Comparison of ENCODE assay signal across 8 cellular contexts in genomic region chr12:14367097-14367661, GRCh38. TPM values are rescaled to one million over a fixed set of nuclear protein-coding genes. Genes with fewer than 3 reads are reported as not detected.
A peak's percentile ranks its signal among the peaks of the same experiment; 100 is the strongest.
DNase-seq lines count a peak whose midpoint lies in the region; ATAC-seq and TF ChIP-seq lines count a peak whose summit lies in the region.

No MANE protein-coding gene starts in this region.

- no peaks in the 10 kb centered on the region for H3K27me3 ChIP-seq in ovary

- ATAC-seq in GM18858 (IDR thresholded peaks at IDR 0.05; ENCODE audit: unreplicated experiment) (peak; percentile 31), HG03175 (IDR thresholded peaks at IDR 0.05; ENCODE audit: unreplicated experiment) (peak; percentile 39), GM19467 (IDR thresholded peaks at IDR 0.05; ENCODE audit: unreplicated experiment) (no peak)

- TF ChIP-seq CTCF in CD14-positive monocyte (IDR thresholded peaks at IDR 0.05) (no peak), epithelial cell of esophagus (IDR thresholded peaks at IDR 0.05; ENCODE audit: insufficient read depth, low read depth, low read length, missing control alignments) (no peak), ovary (IDR thresholded peaks at IDR 0.05) (no peak)

- H3K9me3 Mint-ChIP-seq in CD14-positive monocyte: peaks cover 0 to 19% (median 12%) of the 10 kb centered on the region in 7 donors

- WGBS in ovary, 3 donors: 19 to 28% (median 24%) methylated on average over 6 of the region's 6 CpGs

- no peak overlapping the region for H3K27ac ChIP-seq in ovary

- no peaks in the 10 kb centered on the region for H3K36me3 ChIP-seq in ovary

- TF ChIP-seq POLR2A in ovary (IDR thresholded peaks at IDR 0.05): no peak

- peak overlapping the region; percentile 83 to 94 for H3K4me3 Mint-ChIP-seq in CD14-positive monocyte

- intact Hi-C loops in CD14-positive monocyte (cut with micrococcal nuclease): loop anchor here (5.0 kb wide), 1 partner anchor 110 kb away; no protein-coding TSS in a partner anchor
- intact Hi-C loops in ovary (cut with DNase I): loop anchor here in 1 of 4 donors (10.0 kb wide), 1 partner anchor 112 kb away; no protein-coding TSS in a partner anchor

- no peaks in the 10 kb centered on the region for H3K9me3 ChIP-seq in ovary

- peaks cover 0 to 2% (median 0%) of the 10 kb centered on the region in 3 donors for H3K27me3 Mint-ChIP-seq in CD14-positive monocyte (ENCODE audit: low read depth in 3 of 3)

- H3K36me3 Mint-ChIP-seq in CD14-positive monocyte: peaks cover 16 to 20% of the 10 kb centered on the region in 2 donors

- H3K27ac Mint-ChIP-seq in CD14-positive monocyte: peak overlapping the region; percentile 88 to 99 (median 96)

- H3K4me1 Mint-ChIP-seq in CD14-positive monocyte: peaks cover 25% of the 10 kb centered on the region

- TF ChIP-seq EP300 in ovary (IDR thresholded peaks at IDR 0.05): no peak

- peaks cover 2% of the 10 kb centered on the region for H3K4me1 ChIP-seq in ovary (ENCODE audit: insufficient read depth)

- DNase-seq in CD14-positive monocyte (ENCODE audit: low spot score): no peak
- peak; percentile 12 for DNase-seq in SKM-1 (lab: John Stamatoyannopoulos, UW; ENCODE audit: unreplicated experiment)
- DNase-seq in epithelial cell of esophagus (ENCODE audit: low read depth): peak; percentile 33
- DNase-seq in ovary: no peak
- no peak for DNase-seq in germinal center (ENCODE audit: low spot score)

- H3K4me3 ChIP-seq in epithelial cell of esophagus (ENCODE audit: low read length) (peak overlapping the region; percentile 69), ovary (peak overlapping the region; percentile 68)

RNA-seq across cellular contexts. Expression of gene ATF7IP, which starts 1.7 kb away (rescaled TPM):
- polyA plus RNA-seq in CD14-positive monocyte (10 to 100 TPM; 19.2 to 51.7 TPM), ovary (10 to 100 TPM; 12.4 to 30.7 TPM)
- 10 to 100 TPM; 34.8 to 91.5 (median 78.4) TPM for total RNA-seq in ovary

Comparison
In these comparisons a context has a peak if more than half of its experiments do, and no peak if none do; other contexts are left out.
1. DNase-seq: peak in SKM-1 (single experiment) and epithelial cell of esophagus (single experiment); none in CD14-positive monocyte (single experiment), ovary (0 of 5) and germinal center (single experiment).